In the genomic region with DNA sequence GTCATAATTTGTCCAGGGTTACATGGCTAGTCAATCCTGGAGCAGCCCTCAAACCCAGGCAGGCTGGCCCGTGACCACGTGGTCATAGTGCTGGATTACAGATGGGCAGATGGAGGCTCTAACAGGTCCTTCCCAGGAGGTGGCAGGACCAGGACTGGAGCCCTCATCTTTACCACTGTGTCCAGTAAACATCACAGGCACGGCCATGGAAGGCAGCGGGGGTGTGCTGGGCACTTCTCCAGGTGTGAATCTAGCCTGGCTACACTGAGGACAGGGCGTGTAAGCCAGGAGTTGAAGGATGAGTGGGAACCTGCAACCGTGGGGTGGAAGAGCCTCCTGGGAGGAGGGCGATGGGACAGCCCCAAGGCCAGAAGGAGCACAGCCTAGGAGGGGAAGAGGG, we compare ENCODE assay signal across 2 cellular contexts.
TF ChIP-seq lines count a peak whose summit lies in the region.

No MANE protein-coding gene starts in this region.

TF ChIP-seq in SK-N-SH, 30 proteins besides CTCF, POLR2A, EP300 and RAD21 (continued from another document):
- no peak for TF ChIP-seq TCF12 (IDR thresholded peaks at IDR 0.05)
- TF ChIP-seq PBX3 (IDR thresholded peaks at IDR 0.05): no peak

TF ChIP-seq in SK-N-SH treated with all-trans-retinoic acid at 6 μM for 48 hours, 23 proteins besides CTCF, POLR2A, EP300 and RAD21:
- TF ChIP-seq ISL1 (CRISPR knock-in tag; IDR thresholded peaks at IDR 0.05): no peak
- no peak for TF ChIP-seq PPARA (CRISPR knock-in tag; IDR thresholded peaks at IDR 0.05; ENCODE audit: borderline replicate concordance)
- TF ChIP-seq OSR1 (CRISPR knock-in tag; IDR thresholded peaks at IDR 0.05): no peak
- no peak for TF ChIP-seq CSRNP3 (CRISPR knock-in tag; IDR thresholded peaks at IDR 0.05)
- no peak for TF ChIP-seq ZFP30 (CRISPR knock-in tag; IDR thresholded peaks at IDR 0.05)
- TF ChIP-seq ZNF565 (CRISPR knock-in tag; conservative IDR thresholded peaks at IDR 0.05; ENCODE audit: low read depth): no peak
- no peak for TF ChIP-seq TCF4 (CRISPR knock-in tag; IDR thresholded peaks at IDR 0.05; ENCODE audit: borderline replicate concordance)
